Comparison of ENCODE assay signal across 31 cellular contexts in the genomic region with DNA sequence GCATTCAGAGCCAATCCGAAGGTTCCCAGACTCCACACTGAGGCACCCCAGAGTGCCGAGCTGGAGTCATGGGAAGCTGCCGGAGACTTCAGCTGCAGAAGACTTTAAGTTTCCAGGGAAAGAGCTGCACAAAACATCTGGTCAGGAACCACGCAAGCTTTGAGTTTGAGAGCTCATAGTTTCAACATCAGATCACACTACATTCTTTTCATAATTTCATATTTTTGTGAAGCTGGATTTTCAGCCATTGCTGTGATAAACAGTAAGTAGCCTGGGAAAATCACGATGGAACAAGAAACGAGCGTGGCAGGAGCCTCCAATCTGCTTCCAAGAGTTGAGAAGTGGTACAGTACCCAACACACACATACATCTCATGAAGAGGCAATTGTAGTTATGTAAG. TPM values are rescaled to one million over a fixed set of nuclear protein-coding genes. Genes with fewer than 3 reads are reported as not detected.
DNase-seq lines count a peak whose midpoint lies in the region; ATAC-seq and TF ChIP-seq lines count a peak whose summit lies in the region.
"Had no signal": no experiment of that assay in that cellular context is flagged by ENCODE, and none has a peak within 500 bp of the region (broad histone marks: within the 10 kb centered on the region; RNA-seq: fewer than 3 reads in every experiment).

No MANE protein-coding gene starts in this region.

- in situ Hi-C loops in GM13976 (cut with MboI; ENCODE audit: low sequenced_read_pairs, unreplicated experiment), result no loop called here

- no peaks in the 10 kb centered on the region for H3K9me3 ChIP-seq in right atrium auricular region
- H3K9me3 ChIP-seq: esophagus muscularis mucosa had no signal

- ATAC-seq in Right ventricle myocardium superior (ENCODE audit: poor library complexity) (no peak), HG02970 (IDR thresholded peaks at IDR 0.05; ENCODE audit: low FRiP score, unreplicated experiment) (no peak)
- ATAC-seq in activated naive CD8-positive, alpha-beta T cell treated with anti-CD3 and anti-CD28 coated beads, Interleukin-2, amount 50 U/mL, for 24 hours, result no peak
- ATAC-seq: activated T-helper 17 cell treated with anti-CD3 and anti-CD28 coated beads, Interleukin-2, amount 50 U/mL, for 72 hours; K562; natural killer cell; stimulated activated memory B cell treated with anti-CD40 and anti-IgM and Interleukin-4, amounts not matched to agents 10 μg/mL and 1 μg/mL and 100 μg/mL, for 72 hours had no signal

- H3K4me3 ChIP-seq in right atrium auricular region, result no peak overlapping the region
- H3K4me3 ChIP-seq in choroid plexus epithelial cell (ENCODE audit: low read depth, low read length), result no peak overlapping the region
- no peak overlapping the region for H3K4me3 ChIP-seq in fibroblast of villous mesenchyme (ENCODE audit: low read depth, low read length)
- H3K4me3 ChIP-seq: esophagus muscularis mucosa, K562 had no signal

- H3K36me3 ChIP-seq in right atrium auricular region, result no peaks in the 10 kb centered on the region
- H3K36me3 ChIP-seq: esophagus muscularis mucosa had no signal

- H3K27me3 Mint-ChIP-seq in activated naive CD8-positive, alpha-beta T cell treated with anti-CD3 and anti-CD28 coated beads, Interleukin-2, amount 50 U/mL, for 24 hours, result peaks cover 15% of the 10 kb centered on the region
- H3K27me3 Mint-ChIP-seq: activated CD4-positive, alpha-beta memory T cell treated with anti-CD3 and anti-CD28 coated beads for 36 hours had no signal

- no peaks in the 10 kb centered on the region for H3K9me3 Mint-ChIP-seq in activated naive CD8-positive, alpha-beta T cell treated with anti-CD3 and anti-CD28 coated beads, Interleukin-2, amount 50 U/mL, for 24 hours
- H3K9me3 Mint-ChIP-seq: activated CD4-positive, alpha-beta memory T cell treated with anti-CD3 and anti-CD28 coated beads for 36 hours; activated naive CD4-positive, alpha-beta T cell treated with anti-CD3 and anti-CD28 coated beads, Interleukin-2, amount 50 U/mL, for 24 hours; activated T-helper 17 cell treated with anti-CD3 and anti-CD28 coated beads, Interleukin-2, amount 50 U/mL, for 72 hours; CD4-positive, alpha-beta T cell; dendritic cell treated with granulocyte-macrophage colony-stimulating factor and Interleukin-4, amounts not matched to agents 40 ng/mL and 50 ng/mL, for 4 days; natural killer cell; stimulated activated memory B cell treated with anti-CD40 and anti-IgM and Interleukin-4, amounts not matched to agents 10 μg/mL and 1 μg/mL and 100 μg/mL, for 72 hours had no signal

- H3K4me3 Mint-ChIP-seq in activated naive CD8-positive, alpha-beta T cell treated with anti-CD3 and anti-CD28 coated beads, Interleukin-2, amount 50 U/mL, for 24 hours, result no peak overlapping the region
- H3K4me3 Mint-ChIP-seq: activated CD4-positive, alpha-beta memory T cell treated with anti-CD3 and anti-CD28 coated beads for 36 hours; activated naive CD4-positive, alpha-beta T cell treated with anti-CD3 and anti-CD28 coated beads, Interleukin-2, amount 50 U/mL, for 24 hours; activated T-helper 17 cell treated with anti-CD3 and anti-CD28 coated beads, Interleukin-2, amount 50 U/mL, for 72 hours; CD4-positive, alpha-beta T cell; dendritic cell treated with granulocyte-macrophage colony-stimulating factor and Interleukin-4, amounts not matched to agents 40 ng/mL and 50 ng/mL, for 4 days; natural killer cell; stimulated activated memory B cell treated with anti-CD40 and anti-IgM and Interleukin-4, amounts not matched to agents 10 μg/mL and 1 μg/mL and 100 μg/mL, for 72 hours had no signal

- H3K4me1 ChIP-seq in right atrium auricular region, result no peaks in the 10 kb centered on the region
- H3K4me1 ChIP-seq: esophagus muscularis mucosa had no signal

- TF ChIP-seq CTCF in right atrium auricular region (IDR thresholded peaks at IDR 0.05), result no peak
- no peak for TF ChIP-seq CTCF in choroid plexus epithelial cell (conservative IDR thresholded peaks at IDR 0.05; ENCODE audit: low read depth, low read length)
- no peak for TF ChIP-seq CTCF in fibroblast of villous mesenchyme (IDR thresholded peaks at IDR 0.05; ENCODE audit: insufficient read depth, low read depth, low read length)
- no peak for TF ChIP-seq CTCF in GM13976 (IDR thresholded peaks at IDR 0.05; ENCODE audit: borderline replicate concordance, control extremely low read depth, extremely low read depth, insufficient read depth, missing control alignments)

- no peak overlapping the region for H3K27ac ChIP-seq in right atrium auricular region
- H3K27ac ChIP-seq: 22Rv1, esophagus muscularis mucosa had no signal

- no peaks in the 10 kb centered on the region for H3K27me3 ChIP-seq in right atrium auricular region

- H3K27ac Mint-ChIP-seq in activated naive CD8-positive, alpha-beta T cell treated with anti-CD3 and anti-CD28 coated beads, Interleukin-2, amount 50 U/mL, for 24 hours, result no peak overlapping the region
- H3K27ac Mint-ChIP-seq: activated CD4-positive, alpha-beta memory T cell treated with anti-CD3 and anti-CD28 coated beads for 36 hours; activated naive CD4-positive, alpha-beta T cell treated with anti-CD3 and anti-CD28 coated beads, Interleukin-2, amount 50 U/mL, for 24 hours; activated T-helper 17 cell treated with anti-CD3 and anti-CD28 coated beads, Interleukin-2, amount 50 U/mL, for 72 hours; CD4-positive, alpha-beta T cell; dendritic cell treated with granulocyte-macrophage colony-stimulating factor and Interleukin-4, amounts not matched to agents 40 ng/mL and 50 ng/mL, for 4 days; natural killer cell; stimulated activated memory B cell treated with anti-CD40 and anti-IgM and Interleukin-4, amounts not matched to agents 10 μg/mL and 1 μg/mL and 100 μg/mL, for 72 hours had no signal

- H3K36me3 Mint-ChIP-seq in activated naive CD8-positive, alpha-beta T cell treated with anti-CD3 and anti-CD28 coated beads, Interleukin-2, amount 50 U/mL, for 24 hours (ENCODE audit: low read depth), result no peaks in the 10 kb centered on the region
- H3K36me3 Mint-ChIP-seq: activated CD4-positive, alpha-beta memory T cell treated with anti-CD3 and anti-CD28 coated beads for 36 hours; activated naive CD4-positive, alpha-beta T cell treated with anti-CD3 and anti-CD28 coated beads, Interleukin-2, amount 50 U/mL, for 24 hours; natural killer cell; stimulated activated memory B cell treated with anti-CD40 and anti-IgM and Interleukin-4, amounts not matched to agents 10 μg/mL and 1 μg/mL and 100 μg/mL, for 72 hours had no signal

- intact Hi-C loops in Right ventricle myocardium superior (cut with DNase I), result no loop called here

- H3K4me1 Mint-ChIP-seq in activated naive CD8-positive, alpha-beta T cell treated with anti-CD3 and anti-CD28 coated beads, Interleukin-2, amount 50 U/mL, for 24 hours, result peaks cover 1% of the 10 kb centered on the region
- H3K4me1 Mint-ChIP-seq: activated naive CD4-positive, alpha-beta T cell treated with anti-CD3 and anti-CD28 coated beads, Interleukin-2, amount 50 U/mL, for 24 hours; natural killer cell; stimulated activated memory B cell treated with anti-CD40 and anti-IgM and Interleukin-4, amounts not matched to agents 10 μg/mL and 1 μg/mL and 100 μg/mL, for 72 hours had no signal

- DNase-seq in right atrium auricular region (ENCODE audit: low spot score) (peak; percentile 21), Right ventricle myocardium superior (no peak), choroid plexus epithelial cell (ENCODE audit: low read depth) (peak; percentile 69), fibroblast of villous mesenchyme (ENCODE audit: low read depth) (peak; percentile 77), GM13976 (ENCODE audit: low spot score) (no peak), D341Med (ENCODE audit: low spot score) (no peak)
- DNase-seq in activated naive CD8-positive, alpha-beta T cell treated with anti-CD3 and anti-CD28 coated beads, Interleukin-2, amount 50 U/mL, for 24 hours, result no peak
- DNase-seq: activated CD4-positive, alpha-beta memory T cell treated with anti-CD3 and anti-CD28 coated beads for 36 hours; activated CD4-positive, alpha-beta T cell treated with anti-CD3 and anti-CD28 coated beads for 1 hour; AML-193; aorta; CD4-positive, alpha-beta T cell; DND-41; midbrain; natural killer cell; NCI-H1092; NCI-H187 treated with DMSO at 0.1 percent for 48 hours; NCI-H2171; NCI-H82; occipital lobe; stimulated activated CD4-positive, alpha-beta T cell treated with anti-CD3 and anti-CD28 coated beads, Interleukin-15, amount 100 ng/mL, for 24 hours; substantia nigra had no signal

RNA-seq across cellular contexts. Expression of a gene that starts 25.5 kb away (rescaled TPM):
- total RNA-seq in right atrium auricular region, result not detected
- not detected for total RNA-seq in Right ventricle myocardium superior
- total RNA-seq in fibroblast of villous mesenchyme, result not detected in 2 replicates
- total RNA-seq: aorta, cardiac septum, esophagus muscularis mucosa, K562, natural killer cell had no signal

Comparison
In these comparisons a context has a peak if more than half of its experiments do, and no peak if none do; other contexts are left out.
1. DNase-seq: peak in right atrium auricular region (single experiment), choroid plexus epithelial cell (single experiment) and fibroblast of villous mesenchyme (single experiment); none in Right ventricle myocardium superior (single experiment), activated naive CD8-positive, alpha-beta T cell treated with anti-CD3 and anti-CD28 coated beads, Interleukin-2, amount 50 U/mL, for 24 hours (single experiment), GM13976 (single experiment) and D341Med (single experiment).